34 cellular contexts compared by ENCODE assay signal in genomic region chr17:62865586-62865985, GRCh38. TPM values are rescaled to one million over a fixed set of nuclear protein-coding genes. Genes with fewer than 3 reads are reported as not detected.
"Had no signal": no experiment of that assay in that cellular context is flagged by ENCODE, and none has a peak within 500 bp of the region (broad histone marks: within the 10 kb centered on the region; RNA-seq: fewer than 3 reads in every experiment).

No MANE protein-coding gene starts in this region.

- H3K36me3 Mint-ChIP-seq: activated naive CD4-positive, alpha-beta T cell treated with anti-CD3 and anti-CD28 coated beads, Interleukin-2, amount 50 U/mL, for 24 hours; activated naive CD8-positive, alpha-beta T cell treated with anti-CD3 and anti-CD28 coated beads for 36 hours had no signal

- H3K4me3 ChIP-seq: adrenal gland, coronary artery, dorsolateral prefrontal cortex, esophagus muscularis mucosa, gastroesophageal sphincter, heart right ventricle had no signal

- H3K4me1 Mint-ChIP-seq: activated CD4-positive, alpha-beta memory T cell treated with anti-CD3 and anti-CD28 coated beads, Interleukin-2, amount 10 ng/mL, durations not matched to agents 7 days and 5 days; activated CD4-positive, alpha-beta T cell treated with anti-CD3 and anti-CD28 coated beads, Interleukin-2, amount 10 ng/mL, durations not matched to agents 7 days and 5 days; activated naive CD4-positive, alpha-beta T cell treated with anti-CD3 and anti-CD28 coated beads, Interleukin-2, amount 50 U/mL, for 24 hours; activated naive CD8-positive, alpha-beta T cell treated with anti-CD3 and anti-CD28 coated beads for 36 hours; activated naive CD8-positive, alpha-beta T cell treated with anti-CD3 and anti-CD28 coated beads, Interleukin-2, amount 50 U/mL, for 24 hours; activated T-helper 17 cell treated with anti-CD3 and anti-CD28 coated beads, Interleukin-2, amount 50 U/mL, for 72 hours; central memory CD8-positive, alpha-beta T cell had no signal

- H3K36me3 ChIP-seq: adrenal gland, brain microvascular endothelial cell, esophagus muscularis mucosa, gastroesophageal sphincter, heart right ventricle had no signal

- H3K9me3 Mint-ChIP-seq: activated CD4-positive, alpha-beta memory T cell treated with anti-CD3 and anti-CD28 coated beads, Interleukin-2, amount 10 ng/mL, durations not matched to agents 7 days and 5 days; activated CD4-positive, alpha-beta T cell treated with anti-CD3 and anti-CD28 coated beads, Interleukin-2, amount 10 ng/mL, durations not matched to agents 7 days and 5 days; activated naive CD4-positive, alpha-beta T cell treated with anti-CD3 and anti-CD28 coated beads, Interleukin-2, amount 50 U/mL, for 24 hours; activated naive CD8-positive, alpha-beta T cell treated with anti-CD3 and anti-CD28 coated beads for 36 hours; activated naive CD8-positive, alpha-beta T cell treated with anti-CD3 and anti-CD28 coated beads, Interleukin-2, amount 50 U/mL, for 24 hours; activated T-cell treated with anti-CD3 and anti-CD28 coated beads, Interleukin-2, amount 50 U/mL, for 4 hours; central memory CD8-positive, alpha-beta T cell; dendritic cell treated with granulocyte-macrophage colony-stimulating factor and Interleukin-4, amounts not matched to agents 40 ng/mL and 50 ng/mL, for 4 days had no signal

- FAIRE-seq: astrocyte, bronchial epithelial cell had no signal

- H3K27me3 ChIP-seq: brain microvascular endothelial cell, dorsolateral prefrontal cortex had no signal

- H3K27ac ChIP-seq: adrenal gland, brain microvascular endothelial cell, coronary artery, dorsolateral prefrontal cortex, esophagus muscularis mucosa, foreskin keratinocyte, gastroesophageal sphincter, heart right ventricle had no signal

- H3K4me3 Mint-ChIP-seq: activated CD4-positive, alpha-beta memory T cell treated with anti-CD3 and anti-CD28 coated beads, Interleukin-2, amount 10 ng/mL, durations not matched to agents 7 days and 5 days; activated CD4-positive, alpha-beta T cell treated with anti-CD3 and anti-CD28 coated beads, Interleukin-2, amount 10 ng/mL, durations not matched to agents 7 days and 5 days; activated naive CD4-positive, alpha-beta T cell treated with anti-CD3 and anti-CD28 coated beads, Interleukin-2, amount 50 U/mL, for 24 hours; activated naive CD8-positive, alpha-beta T cell treated with anti-CD3 and anti-CD28 coated beads for 36 hours; activated naive CD8-positive, alpha-beta T cell treated with anti-CD3 and anti-CD28 coated beads, Interleukin-2, amount 50 U/mL, for 24 hours; activated T-cell treated with anti-CD3 and anti-CD28 coated beads, Interleukin-2, amount 50 U/mL, for 4 hours; activated T-helper 17 cell treated with anti-CD3 and anti-CD28 coated beads, Interleukin-2, amount 50 U/mL, for 72 hours; central memory CD8-positive, alpha-beta T cell; dendritic cell treated with granulocyte-macrophage colony-stimulating factor and Interleukin-4, amounts not matched to agents 40 ng/mL and 50 ng/mL, for 4 days had no signal

- H3K27ac Mint-ChIP-seq: activated CD4-positive, alpha-beta memory T cell treated with anti-CD3 and anti-CD28 coated beads, Interleukin-2, amount 10 ng/mL, durations not matched to agents 7 days and 5 days; activated CD4-positive, alpha-beta T cell treated with anti-CD3 and anti-CD28 coated beads, Interleukin-2, amount 10 ng/mL, durations not matched to agents 7 days and 5 days; activated naive CD4-positive, alpha-beta T cell treated with anti-CD3 and anti-CD28 coated beads, Interleukin-2, amount 50 U/mL, for 24 hours; activated naive CD8-positive, alpha-beta T cell treated with anti-CD3 and anti-CD28 coated beads for 36 hours; activated naive CD8-positive, alpha-beta T cell treated with anti-CD3 and anti-CD28 coated beads, Interleukin-2, amount 50 U/mL, for 24 hours; activated T-helper 17 cell treated with anti-CD3 and anti-CD28 coated beads, Interleukin-2, amount 50 U/mL, for 72 hours; dendritic cell treated with granulocyte-macrophage colony-stimulating factor and Interleukin-4, amounts not matched to agents 40 ng/mL and 50 ng/mL, for 4 days had no signal

- DNase-seq: activated CD4-positive, alpha-beta memory T cell treated with anti-CD3 and anti-CD28 coated beads, Interleukin-2, amount 10 ng/mL, durations not matched to agents 7 days and 5 days; activated CD4-positive, alpha-beta T cell treated with anti-CD3 and anti-CD28 coated beads for 1 hour; activated CD4-positive, alpha-beta T cell treated with anti-CD3 and anti-CD28 coated beads for 4 hours; activated CD4-positive, alpha-beta T cell treated with anti-CD3 and anti-CD28 coated beads, Interleukin-2, amount 10 ng/mL, durations not matched to agents 7 days and 5 days; activated CD4-positive, alpha-beta T cell treated with anti-CD3 and anti-CD28 coated beads, Interleukin-2, amount 50 U/mL, for 4 hours; activated CD4-positive, CD25-positive, alpha-beta regulatory T cell; activated CD8-positive, alpha-beta memory T cell treated with anti-CD3 and anti-CD28 coated beads for 24 hours; activated effector memory CD4-positive, alpha-beta T cell treated with Interleukin-2 at 50 U/mL for 16 hours; activated gamma-delta T cell treated with Interleukin-2 at 50 U/mL for 16 hours; activated naive CD4-positive, alpha-beta T cell treated with Interleukin-2 at 50 U/mL for 16 hours; activated naive CD8-positive, alpha-beta T cell treated with anti-CD3 and anti-CD28 coated beads for 36 hours; activated naive CD8-positive, alpha-beta T cell treated with anti-CD3 and anti-CD28 coated beads, Interleukin-2, amount 50 U/mL, for 24 hours; activated T-cell treated with anti-CD3 and anti-CD28 coated beads, Interleukin-2, amount 50 U/mL, for 4 hours; adrenal gland; amygdala; brain microvascular endothelial cell; dorsolateral prefrontal cortex; effector memory CD4-positive, alpha-beta T cell; erythroblast; foreskin keratinocyte; heart right ventricle; T-helper 2 cell had no signal

- H3K4me1 ChIP-seq: adrenal gland, esophagus muscularis mucosa, foreskin keratinocyte, heart right ventricle had no signal

- H3K9me3 ChIP-seq: adrenal gland, esophagus muscularis mucosa, gastroesophageal sphincter, heart right ventricle had no signal

RNA-seq across cellular contexts. Expression of gene MARCHF10, which starts 57.5 kb away (rescaled TPM):
- total RNA-seq: activated CD4-positive, alpha-beta memory T cell treated with anti-CD3 and anti-CD28 coated beads, Interleukin-2, amount 10 ng/mL, durations not matched to agents 7 days and 5 days; activated CD4-positive, alpha-beta T cell treated with anti-CD3 and anti-CD28 coated beads, Interleukin-2, amount 10 ng/mL, durations not matched to agents 7 days and 5 days; activated naive CD8-positive, alpha-beta T cell treated with anti-CD3 and anti-CD28 coated beads for 36 hours; activated T-cell treated with anti-CD3 and anti-CD28 coated beads, Interleukin-2, amount 50 U/mL, for 4 hours; adrenal gland; astrocyte; bronchial epithelial cell; cardiac septum; foreskin keratinocyte; glomerular endothelial cell; heart right ventricle; T-helper 1 cell treated with Interleukin-12 subunit alpha and Interleukin-12 subunit beta and Interleukin-4 antibody, amounts not matched to agents 30 ng/mL and 1 ng/mL, for 36 hours had no signal
